In the genomic region with DNA sequence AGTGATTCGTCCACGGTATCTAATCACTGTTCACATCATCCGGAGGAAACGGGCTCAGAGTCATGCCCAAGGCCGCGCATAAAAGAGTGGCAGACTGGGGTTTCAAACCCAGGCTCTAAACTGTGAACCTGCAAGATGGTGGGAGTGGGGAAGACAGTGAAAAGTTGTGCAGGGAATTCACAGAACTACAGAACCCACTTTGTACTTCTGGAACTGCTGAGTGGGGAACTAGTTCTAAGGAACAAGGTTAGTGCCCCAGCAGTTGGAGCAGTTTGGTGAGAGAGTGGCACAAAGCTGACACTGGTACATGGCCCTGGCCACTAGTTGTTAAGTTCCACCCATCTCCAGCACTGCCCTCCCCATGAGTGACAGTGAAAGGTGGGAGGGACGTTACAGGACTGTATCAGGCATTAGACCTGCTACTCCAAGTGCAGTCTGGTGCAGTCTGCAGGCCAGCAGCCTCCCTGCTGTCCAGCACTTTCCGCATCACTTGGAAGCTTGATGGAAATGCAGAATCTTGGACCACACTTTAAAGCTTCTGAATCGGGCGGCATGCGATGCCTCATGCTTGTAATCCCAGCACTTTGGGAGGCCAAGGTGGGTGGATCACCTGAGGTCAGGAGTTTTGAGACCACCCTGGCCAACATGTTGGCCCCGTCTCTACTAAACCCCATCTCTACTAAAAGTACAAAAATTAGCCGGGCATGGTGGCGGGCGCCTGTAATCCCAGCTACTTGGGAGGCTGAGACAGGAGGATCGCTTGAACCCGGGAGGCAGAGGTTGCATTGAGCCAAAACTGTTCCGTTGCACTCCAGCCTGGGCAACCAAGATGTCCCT, we compare ENCODE assay signal across 1 cellular context.
TF ChIP-seq lines count a peak whose summit lies in the region.

No MANE protein-coding gene starts in this region.

TF ChIP-seq in GM12878, 131 proteins besides CTCF, POLR2A, EP300 and RAD21 (continues in another document):
- TF ChIP-seq ZSCAN29 (IDR thresholded peaks at IDR 0.05): no peak
- TF ChIP-seq HDAC6 (IDR thresholded peaks at IDR 0.05; ENCODE audit: unreplicated experiment): no peak
- TF ChIP-seq, protein P1, sequence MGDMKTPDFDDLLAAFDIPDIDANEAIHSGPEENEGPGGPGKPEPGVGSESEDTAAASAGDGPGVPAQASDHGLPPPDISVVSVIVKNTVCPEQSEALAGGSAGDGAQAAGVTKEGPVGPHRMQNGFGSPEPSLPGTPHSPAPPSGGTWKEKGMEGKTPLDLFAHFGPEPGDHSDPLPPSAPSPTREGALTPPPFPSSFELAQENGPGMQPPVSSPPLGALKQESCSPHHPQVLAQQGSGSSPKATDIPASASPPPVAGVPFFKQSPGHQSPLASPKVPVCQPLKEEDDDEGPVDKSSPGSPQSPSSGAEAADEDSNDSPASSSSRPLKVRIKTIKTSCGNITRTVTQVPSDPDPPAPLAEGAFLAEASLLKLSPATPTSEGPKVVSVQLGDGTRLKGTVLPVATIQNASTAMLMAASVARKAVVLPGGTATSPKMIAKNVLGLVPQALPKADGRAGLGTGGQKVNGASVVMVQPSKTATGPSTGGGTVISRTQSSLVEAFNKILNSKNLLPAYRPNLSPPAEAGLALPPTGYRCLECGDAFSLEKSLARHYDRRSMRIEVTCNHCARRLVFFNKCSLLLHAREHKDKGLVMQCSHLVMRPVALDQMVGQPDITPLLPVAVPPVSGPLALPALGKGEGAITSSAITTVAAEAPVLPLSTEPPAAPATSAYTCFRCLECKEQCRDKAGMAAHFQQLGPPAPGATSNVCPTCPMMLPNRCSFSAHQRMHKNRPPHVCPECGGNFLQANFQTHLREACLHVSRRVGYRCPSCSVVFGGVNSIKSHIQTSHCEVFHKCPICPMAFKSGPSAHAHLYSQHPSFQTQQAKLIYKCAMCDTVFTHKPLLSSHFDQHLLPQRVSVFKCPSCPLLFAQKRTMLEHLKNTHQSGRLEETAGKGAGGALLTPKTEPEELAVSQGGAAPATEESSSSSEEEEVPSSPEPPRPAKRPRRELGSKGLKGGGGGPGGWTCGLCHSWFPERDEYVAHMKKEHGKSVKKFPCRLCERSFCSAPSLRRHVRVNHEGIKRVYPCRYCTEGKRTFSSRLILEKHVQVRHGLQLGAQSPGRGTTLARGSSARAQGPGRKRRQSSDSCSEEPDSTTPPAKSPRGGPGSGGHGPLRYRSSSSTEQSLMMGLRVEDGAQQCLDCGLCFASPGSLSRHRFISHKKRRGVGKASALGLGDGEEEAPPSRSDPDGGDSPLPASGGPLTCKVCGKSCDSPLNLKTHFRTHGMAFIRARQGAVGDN (IDR thresholded peaks at IDR 0.05): peak; percentile 63
- TF ChIP-seq, protein P2, sequence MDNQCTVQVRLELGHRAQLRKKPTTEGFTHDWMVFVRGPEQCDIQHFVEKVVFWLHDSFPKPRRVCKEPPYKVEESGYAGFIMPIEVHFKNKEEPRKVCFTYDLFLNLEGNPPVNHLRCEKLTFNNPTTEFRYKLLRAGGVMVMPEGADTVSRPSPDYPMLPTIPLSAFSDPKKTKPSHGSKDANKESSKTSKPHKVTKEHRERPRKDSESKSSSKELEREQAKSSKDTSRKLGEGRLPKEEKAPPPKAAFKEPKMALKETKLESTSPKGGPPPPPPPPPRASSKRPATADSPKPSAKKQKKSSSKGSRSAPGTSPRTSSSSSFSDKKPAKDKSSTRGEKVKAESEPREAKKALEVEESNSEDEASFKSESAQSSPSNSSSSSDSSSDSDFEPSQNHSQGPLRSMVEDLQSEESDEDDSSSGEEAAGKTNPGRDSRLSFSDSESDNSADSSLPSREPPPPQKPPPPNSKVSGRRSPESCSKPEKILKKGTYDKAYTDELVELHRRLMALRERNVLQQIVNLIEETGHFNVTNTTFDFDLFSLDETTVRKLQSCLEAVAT (IDR thresholded peaks at IDR 0.05): 0 out of 2 replicates have a peak, but pooled peaks have one; percentile 21
- TF ChIP-seq MTA2 (IDR thresholded peaks at IDR 0.05; ENCODE audit: low read depth): 0 out of 2 replicates have a peak, but pooled peaks have one; percentile 22
- TF ChIP-seq, protein P3, sequence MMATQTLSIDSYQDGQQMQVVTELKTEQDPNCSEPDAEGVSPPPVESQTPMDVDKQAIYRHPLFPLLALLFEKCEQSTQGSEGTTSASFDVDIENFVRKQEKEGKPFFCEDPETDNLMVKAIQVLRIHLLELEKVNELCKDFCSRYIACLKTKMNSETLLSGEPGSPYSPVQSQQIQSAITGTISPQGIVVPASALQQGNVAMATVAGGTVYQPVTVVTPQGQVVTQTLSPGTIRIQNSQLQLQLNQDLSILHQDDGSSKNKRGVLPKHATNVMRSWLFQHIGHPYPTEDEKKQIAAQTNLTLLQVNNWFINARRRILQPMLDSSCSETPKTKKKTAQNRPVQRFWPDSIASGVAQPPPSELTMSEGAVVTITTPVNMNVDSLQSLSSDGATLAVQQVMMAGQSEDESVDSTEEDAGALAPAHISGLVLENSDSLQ (IDR thresholded peaks at IDR 0.05): peak; percentile 95
- TF ChIP-seq, protein P4, sequence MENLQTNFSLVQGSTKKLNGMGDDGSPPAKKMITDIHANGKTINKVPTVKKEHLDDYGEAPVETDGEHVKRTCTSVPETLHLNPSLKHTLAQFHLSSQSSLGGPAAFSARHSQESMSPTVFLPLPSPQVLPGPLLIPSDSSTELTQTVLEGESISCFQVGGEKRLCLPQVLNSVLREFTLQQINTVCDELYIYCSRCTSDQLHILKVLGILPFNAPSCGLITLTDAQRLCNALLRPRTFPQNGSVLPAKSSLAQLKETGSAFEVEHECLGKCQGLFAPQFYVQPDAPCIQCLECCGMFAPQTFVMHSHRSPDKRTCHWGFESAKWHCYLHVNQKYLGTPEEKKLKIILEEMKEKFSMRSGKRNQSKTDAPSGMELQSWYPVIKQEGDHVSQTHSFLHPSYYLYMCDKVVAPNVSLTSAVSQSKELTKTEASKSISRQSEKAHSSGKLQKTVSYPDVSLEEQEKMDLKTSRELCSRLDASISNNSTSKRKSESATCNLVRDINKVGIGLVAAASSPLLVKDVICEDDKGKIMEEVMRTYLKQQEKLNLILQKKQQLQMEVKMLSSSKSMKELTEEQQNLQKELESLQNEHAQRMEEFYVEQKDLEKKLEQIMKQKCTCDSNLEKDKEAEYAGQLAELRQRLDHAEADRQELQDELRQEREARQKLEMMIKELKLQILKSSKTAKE (IDR thresholded peaks at IDR 0.05; ENCODE audit: low read depth, poor library complexity, severe bottlenecking): peak; percentile 12
- TF ChIP-seq RELA (IDR thresholded peaks at IDR 0.05; ENCODE audit: borderline replicate concordance, partially characterized antibody): no peak
- TF ChIP-seq FOXK2 (IDR thresholded peaks at IDR 0.05): no peak
- TF ChIP-seq IRF4 (IDR thresholded peaks at IDR 0.05; ENCODE audit: low read depth, low read length): 0 out of 2 replicates have a peak, but pooled peaks have one; percentile 5
- TF ChIP-seq, protein P5, sequence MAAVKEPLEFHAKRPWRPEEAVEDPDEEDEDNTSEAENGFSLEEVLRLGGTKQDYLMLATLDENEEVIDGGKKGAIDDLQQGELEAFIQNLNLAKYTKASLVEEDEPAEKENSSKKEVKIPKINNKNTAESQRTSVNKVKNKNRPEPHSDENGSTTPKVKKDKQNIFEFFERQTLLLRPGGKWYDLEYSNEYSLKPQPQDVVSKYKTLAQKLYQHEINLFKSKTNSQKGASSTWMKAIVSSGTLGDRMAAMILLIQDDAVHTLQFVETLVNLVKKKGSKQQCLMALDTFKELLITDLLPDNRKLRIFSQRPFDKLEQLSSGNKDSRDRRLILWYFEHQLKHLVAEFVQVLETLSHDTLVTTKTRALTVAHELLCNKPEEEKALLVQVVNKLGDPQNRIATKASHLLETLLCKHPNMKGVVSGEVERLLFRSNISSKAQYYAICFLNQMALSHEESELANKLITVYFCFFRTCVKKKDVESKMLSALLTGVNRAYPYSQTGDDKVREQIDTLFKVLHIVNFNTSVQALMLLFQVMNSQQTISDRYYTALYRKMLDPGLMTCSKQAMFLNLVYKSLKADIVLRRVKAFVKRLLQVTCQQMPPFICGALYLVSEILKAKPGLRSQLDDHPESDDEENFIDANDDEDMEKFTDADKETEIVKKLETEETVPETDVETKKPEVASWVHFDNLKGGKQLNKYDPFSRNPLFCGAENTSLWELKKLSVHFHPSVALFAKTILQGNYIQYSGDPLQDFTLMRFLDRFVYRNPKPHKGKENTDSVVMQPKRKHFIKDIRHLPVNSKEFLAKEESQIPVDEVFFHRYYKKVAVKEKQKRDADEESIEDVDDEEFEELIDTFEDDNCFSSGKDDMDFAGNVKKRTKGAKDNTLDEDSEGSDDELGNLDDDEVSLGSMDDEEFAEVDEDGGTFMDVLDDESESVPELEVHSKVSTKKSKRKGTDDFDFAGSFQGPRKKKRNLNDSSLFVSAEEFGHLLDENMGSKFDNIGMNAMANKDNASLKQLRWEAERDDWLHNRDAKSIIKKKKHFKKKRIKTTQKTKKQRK (IDR thresholded peaks at IDR 0.05; ENCODE audit: low read depth, low read length): no peak
- TF ChIP-seq NFXL1 (IDR thresholded peaks at IDR 0.05; ENCODE audit: borderline replicate concordance): no peak
- peak; percentile 41; the same call in 1 of the 3 replicates for TF ChIP-seq POU2F2 (IDR thresholded peaks at IDR 0.05; ENCODE audit: borderline replicate concordance, low read depth, low read length)
- no peak for TF ChIP-seq ZNF384 (IDR thresholded peaks at IDR 0.05; ENCODE audit: borderline replicate concordance, low read depth, low read length)
- TF ChIP-seq, protein P6, sequence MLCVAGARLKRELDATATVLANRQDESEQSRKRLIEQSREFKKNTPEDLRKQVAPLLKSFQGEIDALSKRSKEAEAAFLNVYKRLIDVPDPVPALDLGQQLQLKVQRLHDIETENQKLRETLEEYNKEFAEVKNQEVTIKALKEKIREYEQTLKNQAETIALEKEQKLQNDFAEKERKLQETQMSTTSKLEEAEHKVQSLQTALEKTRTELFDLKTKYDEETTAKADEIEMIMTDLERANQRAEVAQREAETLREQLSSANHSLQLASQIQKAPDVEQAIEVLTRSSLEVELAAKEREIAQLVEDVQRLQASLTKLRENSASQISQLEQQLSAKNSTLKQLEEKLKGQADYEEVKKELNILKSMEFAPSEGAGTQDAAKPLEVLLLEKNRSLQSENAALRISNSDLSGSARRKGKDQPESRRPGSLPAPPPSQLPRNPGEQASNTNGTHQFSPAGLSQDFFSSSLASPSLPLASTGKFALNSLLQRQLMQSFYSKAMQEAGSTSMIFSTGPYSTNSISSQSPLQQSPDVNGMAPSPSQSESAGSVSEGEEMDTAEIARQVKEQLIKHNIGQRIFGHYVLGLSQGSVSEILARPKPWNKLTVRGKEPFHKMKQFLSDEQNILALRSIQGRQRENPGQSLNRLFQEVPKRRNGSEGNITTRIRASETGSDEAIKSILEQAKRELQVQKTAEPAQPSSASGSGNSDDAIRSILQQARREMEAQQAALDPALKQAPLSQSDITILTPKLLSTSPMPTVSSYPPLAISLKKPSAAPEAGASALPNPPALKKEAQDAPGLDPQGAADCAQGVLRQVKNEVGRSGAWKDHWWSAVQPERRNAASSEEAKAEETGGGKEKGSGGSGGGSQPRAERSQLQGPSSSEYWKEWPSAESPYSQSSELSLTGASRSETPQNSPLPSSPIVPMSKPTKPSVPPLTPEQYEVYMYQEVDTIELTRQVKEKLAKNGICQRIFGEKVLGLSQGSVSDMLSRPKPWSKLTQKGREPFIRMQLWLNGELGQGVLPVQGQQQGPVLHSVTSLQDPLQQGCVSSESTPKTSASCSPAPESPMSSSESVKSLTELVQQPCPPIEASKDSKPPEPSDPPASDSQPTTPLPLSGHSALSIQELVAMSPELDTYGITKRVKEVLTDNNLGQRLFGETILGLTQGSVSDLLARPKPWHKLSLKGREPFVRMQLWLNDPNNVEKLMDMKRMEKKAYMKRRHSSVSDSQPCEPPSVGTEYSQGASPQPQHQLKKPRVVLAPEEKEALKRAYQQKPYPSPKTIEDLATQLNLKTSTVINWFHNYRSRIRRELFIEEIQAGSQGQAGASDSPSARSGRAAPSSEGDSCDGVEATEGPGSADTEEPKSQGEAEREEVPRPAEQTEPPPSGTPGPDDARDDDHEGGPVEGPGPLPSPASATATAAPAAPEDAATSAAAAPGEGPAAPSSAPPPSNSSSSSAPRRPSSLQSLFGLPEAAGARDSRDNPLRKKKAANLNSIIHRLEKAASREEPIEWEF (IDR thresholded peaks at IDR 0.05; ENCODE audit: insufficient replicate concordance, low read depth, low read length): no peak
- TF ChIP-seq YY1 (IDR thresholded peaks at IDR 0.05; ENCODE audit: low read depth, low read length): 0 out of 2 replicates have a peak, but pooled peaks have one; percentile 13
- TF ChIP-seq BACH1 (IDR thresholded peaks at IDR 0.05; ENCODE audit: borderline replicate concordance): peak; percentile 62; the same call in 1 of the 2 replicates
- no peak for TF ChIP-seq RUNX3 (IDR thresholded peaks at IDR 0.05; ENCODE audit: low read length)
- TF ChIP-seq, protein P7, sequence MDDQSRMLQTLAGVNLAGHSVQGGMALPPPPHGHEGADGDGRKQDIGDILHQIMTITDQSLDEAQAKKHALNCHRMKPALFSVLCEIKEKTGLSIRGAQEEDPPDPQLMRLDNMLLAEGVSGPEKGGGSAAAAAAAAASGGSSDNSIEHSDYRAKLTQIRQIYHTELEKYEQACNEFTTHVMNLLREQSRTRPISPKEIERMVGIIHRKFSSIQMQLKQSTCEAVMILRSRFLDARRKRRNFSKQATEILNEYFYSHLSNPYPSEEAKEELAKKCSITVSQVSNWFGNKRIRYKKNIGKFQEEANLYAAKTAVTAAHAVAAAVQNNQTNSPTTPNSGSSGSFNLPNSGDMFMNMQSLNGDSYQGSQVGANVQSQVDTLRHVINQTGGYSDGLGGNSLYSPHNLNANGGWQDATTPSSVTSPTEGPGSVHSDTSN (IDR thresholded peaks at IDR 0.05; ENCODE audit: insufficient replicate concordance, low read depth, low read length): peak; percentile 86
- TF ChIP-seq NBN (IDR thresholded peaks at IDR 0.05): no peak
- no peak for TF ChIP-seq FOXM1 (IDR thresholded peaks at IDR 0.05; ENCODE audit: low read depth, low read length)
- TF ChIP-seq MTA3 (IDR thresholded peaks at IDR 0.05; ENCODE audit: borderline replicate concordance, low read length): peak; percentile 91
- 0 out of 2 replicates have a peak, but pooled peaks have one; percentile 8 for TF ChIP-seq HCFC1 (IDR thresholded peaks at IDR 0.05; ENCODE audit: low read length)
- no peak for TF ChIP-seq ZNF217 (IDR thresholded peaks at IDR 0.05)
- TF ChIP-seq ATF7 (IDR thresholded peaks at IDR 0.05; ENCODE audit: low read depth): no peak
- no peak for TF ChIP-seq GATAD2B (conservative IDR thresholded peaks at IDR 0.05; ENCODE audit: low read depth)
- TF ChIP-seq SMARCA5 (IDR thresholded peaks at IDR 0.05): 0 out of 2 replicates have a peak, but pooled peaks have one; percentile 48
